20 cellular contexts compared by ENCODE assay signal in genomic region chr14:77144412-77145115, GRCh38. TPM values are rescaled to one million over a fixed set of nuclear protein-coding genes. Genes with fewer than 3 reads are reported as not detected.
A peak's percentile ranks its signal among the peaks of the same experiment; 100 is the strongest.
DNase-seq lines count a peak whose midpoint lies in the region; ATAC-seq, FAIRE-seq and TF ChIP-seq lines count a peak whose summit lies in the region.
"Had no signal": no experiment of that assay in that cellular context is flagged by ENCODE, and none has a peak within 500 bp of the region (broad histone marks: within the 10 kb centered on the region; RNA-seq: fewer than 3 reads in every experiment).

No MANE protein-coding gene starts in this region.

- no peak overlapping the region for H3K4ac ChIP-seq in neuronal stem cell (ENCODE audit: low read length)

- H3K4me2 ChIP-seq in K562 (ENCODE audit: insufficient read depth, low read length) (no peak overlapping the region), neuronal stem cell (ENCODE audit: insufficient read depth, low read length, poor library complexity, severe bottlenecking) (no peak overlapping the region)
- H3K4me2 ChIP-seq: KMS-11, PC-9 had no signal

- H3K4me3 Mint-ChIP-seq in neural crest cell: peak overlapping the region; percentile 3
- no peak overlapping the region for H3K4me3 Mint-ChIP-seq in activated naive CD4-positive, alpha-beta T cell treated with anti-CD3 and anti-CD28 coated beads, Interleukin-2, amount 10 ng/mL, durations not matched to agents 7 days and 5 days
- H3K4me3 Mint-ChIP-seq: CD8-positive, alpha-beta T cell had no signal

- peaks cover 6% of the 10 kb centered on the region; the same call in 1 of the 2 replicates for H4K20me1 ChIP-seq in K562 (replicated peaks; ENCODE audit: control insufficient read depth, insufficient read depth, low read length)

- H3K36me3 ChIP-seq in HEK293 (ENCODE audit: control insufficient read depth in 2 of 2, insufficient read depth in 1 of 2, low read length in 2 of 2): no peaks in the 10 kb centered on the region
- H3K36me3 ChIP-seq in K562 (ENCODE audit: control insufficient read depth, insufficient read depth, low read length): no peaks in the 10 kb centered on the region
- H3K36me3 ChIP-seq in neuronal stem cell (replicated peaks in 1 of 2; ENCODE audit: control insufficient read depth in 2 of 2, insufficient read depth in 2 of 2, low read length in 2 of 2): no peaks in the 10 kb centered on the region
- H3K36me3 ChIP-seq: SJCRH30 had no signal

- H3K27me3 ChIP-seq in K562 (ENCODE audit: control insufficient read depth in 2 of 2, insufficient read depth in 2 of 2, low read length in 2 of 2) (peaks cover 17 to 47% of the 10 kb centered on the region in 2 experiments), neuronal stem cell (ENCODE audit: control insufficient read depth in 3 of 3, insufficient read depth in 3 of 3, low read depth in 1 of 3, low read length in 3 of 3) (peaks cover 8 to 46% (median 42%) of the 10 kb centered on the region in 3 experiments)
- H3K27me3 ChIP-seq: SJCRH30 had no signal

- no peak overlapping the region for H3K4me3 ChIP-seq in HEK293 (ENCODE audit: low read depth, low read length)
- H3K4me3 ChIP-seq in K562: no peak overlapping the region
- no peak overlapping the region for H3K4me3 ChIP-seq in neuronal stem cell (ENCODE audit: low read length in 2 of 2)
- H3K4me3 ChIP-seq: PC-9, SJCRH30 had no signal

- TF ChIP-seq POLR2A in K562 (conservative IDR thresholded peaks at IDR 0.05): no peak

- H3K4me1 Mint-ChIP-seq in neural crest cell: peaks cover 23% of the 10 kb centered on the region
- H3K4me1 Mint-ChIP-seq in activated naive CD4-positive, alpha-beta T cell treated with anti-CD3 and anti-CD28 coated beads, Interleukin-2, amount 10 ng/mL, durations not matched to agents 7 days and 5 days: peaks cover 10% of the 10 kb centered on the region

- no peaks in the 10 kb centered on the region for H3K79me1 ChIP-seq in neuronal stem cell (ENCODE audit: low read depth, low read length)

- in situ Hi-C loops in K562 (cut with MboI): no loop called here

- H3K9me1 ChIP-seq in K562 (ENCODE audit: control insufficient read depth, insufficient read depth, low read length): no peaks in the 10 kb centered on the region

- H3K9me3 ChIP-seq in HEK293 (ENCODE audit: control insufficient read depth, insufficient read depth, low read depth, low read length) (no peaks in the 10 kb centered on the region), K562 (replicated peaks; ENCODE audit: control insufficient read depth, insufficient read depth, low read depth, low read length) (no peaks in the 10 kb centered on the region), neuronal stem cell (replicated peaks in 1 of 2; ENCODE audit: control insufficient read depth in 2 of 2, insufficient read depth in 1 of 2, low read depth in 1 of 2, low read length in 2 of 2) (no peaks in the 10 kb centered on the region)
- H3K9me3 ChIP-seq: SJCRH30 had no signal

- no peak for TF ChIP-seq EP300 in K562 (IDR thresholded peaks at IDR 0.05; ENCODE audit: low read length)

- H2AK5ac ChIP-seq in neuronal stem cell (ENCODE audit: low read depth, low read length): no peak overlapping the region

- TF ChIP-seq CTCF in HEK293 (tag by site-specific recombination; IDR thresholded peaks at IDR 0.05) (no peak), K562 (IDR thresholded peaks at IDR 0.05 in 2 of 3, conservative IDR thresholded peaks at IDR 0.05 in 1 of 3; ENCODE audit: insufficient read depth in 2 of 3, low read depth in 1 of 3, low read length in 3 of 3) (no peak), neural crest cell (conservative IDR thresholded peaks at IDR 0.05) (no peak)

- no peak overlapping the region for H2BK5ac ChIP-seq in neuronal stem cell (ENCODE audit: low read length)

- FAIRE-seq in K562 (lab: Jason Lieb, UNC): no peak

- H2BK12ac ChIP-seq in neuronal stem cell (ENCODE audit: low read length): no peak overlapping the region

- no peak overlapping the region for H3K23ac ChIP-seq in neuronal stem cell (ENCODE audit: low read depth, low read length, poor library complexity)

- no peak overlapping the region for H3K18ac ChIP-seq in neuronal stem cell (ENCODE audit: low read length)

- no peaks in the 10 kb centered on the region for H3K9me3 Mint-ChIP-seq in neural crest cell
- H3K9me3 Mint-ChIP-seq in activated naive CD4-positive, alpha-beta T cell treated with anti-CD3 and anti-CD28 coated beads, Interleukin-2, amount 10 ng/mL, durations not matched to agents 7 days and 5 days: no peaks in the 10 kb centered on the region
- H3K9me3 Mint-ChIP-seq: CD8-positive, alpha-beta T cell had no signal

- no peak overlapping the region for H4K8ac ChIP-seq in neuronal stem cell (ENCODE audit: low read depth, low read length)

- no peak overlapping the region for H3K27ac ChIP-seq in HEK293 (ENCODE audit: extremely low read depth, low read depth, low read length)
- H3K27ac ChIP-seq in K562 (ENCODE audit: extremely low read depth, low read depth, low read length): no peak overlapping the region
- H3K27ac ChIP-seq in neuronal stem cell (replicated peaks; ENCODE audit: low read length): no peak overlapping the region
- H3K27ac ChIP-seq: KMS-11, PC-9, SJCRH30 had no signal

- DNase-seq in NCI-H2107 treated with DMSO at 0.1 percent for 48 hours (lab: John Stamatoyannopoulos, UW; ENCODE audit: unreplicated experiment): peak; percentile 69
- DNase-seq in NCI-H2107 (lab: John Stamatoyannopoulos, UW): no peak
- DNase-seq in K562 (ENCODE audit: extremely low read depth in 1 of 4, low spot score in 3 of 4): no peak
- no peak for DNase-seq in neural crest cell (ENCODE audit: low read depth, low spot score)
- no peak for DNase-seq in activated naive CD4-positive, alpha-beta T cell treated with anti-CD3 and anti-CD28 coated beads, Interleukin-2, amount 10 ng/mL, durations not matched to agents 7 days and 5 days
- DNase-seq in NCI-H226: no peak
- no peak for DNase-seq in neuronal stem cell (ENCODE audit: low spot score)
- DNase-seq: CD8-positive, alpha-beta T cell; NCI-H1436 treated with DMSO at 0.1 percent for 48 hours; NCI-H2081 treated with DMSO at 0.1 percent for 48 hours; NCI-H446 treated with DMSO at 0.1 percent for 48 hours; NCI-H774; PC-9; SJCRH30; SW 1271 had no signal

- BruUV-seq in K562 (replicated peaks; lab: Mats Ljungman, UMichigan): no TSS peak

- H3K27me3 Mint-ChIP-seq in neural crest cell (ENCODE audit: low read depth): peaks cover 75% of the 10 kb centered on the region
- H3K27me3 Mint-ChIP-seq in activated naive CD4-positive, alpha-beta T cell treated with anti-CD3 and anti-CD28 coated beads, Interleukin-2, amount 10 ng/mL, durations not matched to agents 7 days and 5 days: peaks cover 87% of the 10 kb centered on the region

- H3K27ac Mint-ChIP-seq in neural crest cell (ENCODE audit: unreplicated experiment): no peak overlapping the region
- no peak overlapping the region for H3K27ac Mint-ChIP-seq in activated naive CD4-positive, alpha-beta T cell treated with anti-CD3 and anti-CD28 coated beads, Interleukin-2, amount 10 ng/mL, durations not matched to agents 7 days and 5 days
- H3K27ac Mint-ChIP-seq: CD8-positive, alpha-beta T cell had no signal

- ATAC-seq in K562: no peak
- ATAC-seq: CD8-positive, alpha-beta T cell; HCT116 had no signal

- H3K36me3 Mint-ChIP-seq in neural crest cell (ENCODE audit: low read depth): no peaks in the 10 kb centered on the region
- no peaks in the 10 kb centered on the region for H3K36me3 Mint-ChIP-seq in activated naive CD4-positive, alpha-beta T cell treated with anti-CD3 and anti-CD28 coated beads, Interleukin-2, amount 10 ng/mL, durations not matched to agents 7 days and 5 days
- H3K36me3 Mint-ChIP-seq: CD8-positive, alpha-beta T cell had no signal

- H3K4me1 ChIP-seq in HEK293 (ENCODE audit: control insufficient read depth, insufficient read depth, low read length) (no peaks in the 10 kb centered on the region; the same call in 1 of the 2 replicates), K562 (replicated peaks in 1 of 2; ENCODE audit: control insufficient read depth in 2 of 2, insufficient read depth in 2 of 2, low read length in 2 of 2) (peaks cover 0 to 20% of the 10 kb centered on the region in 2 experiments; a peak in 2 of 5 replicates), neuronal stem cell (ENCODE audit: control insufficient read depth in 2 of 2, insufficient read depth in 1 of 2, low read depth in 1 of 2, low read length in 2 of 2) (peaks cover 8 to 15% of the 10 kb centered on the region in 2 donors)

- intact Hi-C loops in K562 (cut with micrococcal nuclease): no loop called here

- H3K79me2 ChIP-seq in K562 (ENCODE audit: control insufficient read depth, insufficient read depth, low read length): no peaks in the 10 kb centered on the region

- H3K14ac ChIP-seq in neuronal stem cell (ENCODE audit: low read length): no peak overlapping the region

- WGBS in K562 (ENCODE audit: insufficient coverage, low coverage, missing lambda C conversion rate): 4% methylated on average over 4 of the region's 4 CpGs
- WGBS in neuronal stem cell (ENCODE audit: extremely low coverage in 2 of 2, insufficient read length in 2 of 2, insufficient replicate concordance in 1 of 2), 2 donors: no CpG with 5 or more reads among the region's 4 CpGs

- TF ChIP-seq RAD21 in K562 (CRISPR knock-in tag; conservative IDR thresholded peaks at IDR 0.05 in 1 of 2, IDR thresholded peaks at IDR 0.05 in 1 of 2): no peak

- H2BK120ac ChIP-seq in neuronal stem cell (ENCODE audit: low read depth, low read length): no peak overlapping the region

- H3K9ac ChIP-seq in K562 (ENCODE audit: insufficient read depth in 1 of 2, low read depth in 2 of 2, low read length in 2 of 2): no peak overlapping the region
- H3K9ac ChIP-seq in neuronal stem cell (ENCODE audit: low read depth, low read length, poor library complexity): no peak overlapping the region
- H3K9ac ChIP-seq: KMS-11 had no signal

- H2AFZ ChIP-seq in K562 (ENCODE audit: low read depth, low read length) (no peak overlapping the region), neuronal stem cell (ENCODE audit: low read length) (no peak overlapping the region)
- H2AFZ ChIP-seq: PC-9 had no signal

- POLR2A ChIA-PET in HEK293 (lab: Yijun Ruan, JAX) (no interaction called here), K562 (lab: Yijun Ruan, JAX) (interaction anchor here (0.6 kb wide), 1 partner anchor 29 kb away, joined by 3 read pairs; no protein-coding TSS in a partner anchor)

- H4K91ac ChIP-seq in neuronal stem cell (ENCODE audit: low read depth, low read length, poor library complexity): no peak overlapping the region

- H2BK15ac ChIP-seq in neuronal stem cell (ENCODE audit: low read length): no peak overlapping the region

- CTCF ChIA-PET in HEK293 (lab: Yijun Ruan, JAX) (interaction anchor here (1.2 to 2.0 kb wide), 2 partner anchors 59 to 63 kb away, joined by 3 to 5 read pairs; no protein-coding TSS in a partner anchor), K562 (lab: Yijun Ruan, JAX; ENCODE audit: low intra/inter-chr PET ratio) (no interaction called here)
- CTCF ChIA-PET in activated naive CD4-positive, alpha-beta T cell treated with anti-CD3 and anti-CD28 coated beads, Interleukin-2, amount 10 ng/mL, durations not matched to agents 7 days and 5 days (lab: Charles Lee): no interaction called here

RNA-seq across cellular contexts. Expression of gene ZDHHC22, which starts 3.0 kb away (rescaled TPM):
- total RNA-seq in K562 (2011; cell fraction: chromatin; rRNA removed; ENCODE audit: low replicate concordance): not detected in 2 replicates
- total RNA-seq in K562 (2011; cell fraction: nucleolus; rRNA removed): not detected in 2 replicates
- not detected in 2 replicates for total RNA-seq in K562 (2011; cell fraction: nucleoplasm; rRNA removed)
- total RNA-seq in K562 (2014; rRNA removed): not detected in 2 replicates
- total RNA-seq in K562 (2014; rRNA removed; fragmentation: Illumina TruSeq; extraction: Trizol): not detected in 2 replicates
- total RNA-seq in K562 (2015; rRNA removed; fragmentation: Illumina TruSeq; extraction: Trizol): not detected in 2 replicates
- total RNA-seq in K562 (2021): not detected in 2 replicates
- not detected in 2 replicates for polyA plus RNA-seq in K562 (2011; rRNA removed)
- not detected in 2 replicates for polyA plus RNA-seq in K562 (2011; cell fraction: cytosol; rRNA removed)
- polyA plus RNA-seq in K562 (2011; cell fraction: nucleus; rRNA removed): not detected in 2 replicates
- polyA plus RNA-seq in K562 (2012): not detected in 2 replicates
- polyA plus RNA-seq in K562 (2014; fragmentation: Illumina TruSeq; extraction: Trizol): not detected in 2 replicates
- polyA plus RNA-seq in K562 (2014; fragmentation: Nextera tagmentation; extraction: Ambion mirVana): not detected
- not detected in 2 replicates for polyA plus RNA-seq in K562 (2014; rRNA removed)
- polyA minus RNA-seq in K562 (2011; rRNA and poly(A)+ RNA removed): not detected in 2 replicates
- not detected in 2 replicates for polyA minus RNA-seq in K562 (2011; cell fraction: cytosol; rRNA and poly(A)+ RNA removed)
- not detected in 2 replicates for polyA minus RNA-seq in K562 (2011; cell fraction: nucleus; rRNA and poly(A)+ RNA removed)
- total RNA-seq in neural crest cell: 5.6 and 5.9 TPM in 2 replicates
- polyA plus RNA-seq in neuronal stem cell (2013, experiment 1 of 2): 0.53 TPM
- polyA plus RNA-seq in neuronal stem cell (2013, experiment 2 of 2): 0.54 TPM
- total RNA-seq: A172; CD8-positive, alpha-beta T cell; PC-9 had no signal
- polyA plus RNA-seq: BJ had no signal

RNA-seq across cellular contexts. Expression of gene TMEM63C, which starts 37.0 kb away (rescaled TPM):
- total RNA-seq in K562 (2011; cell fraction: chromatin; rRNA removed; ENCODE audit: low replicate concordance): 0.25 TPM in 1 of 2 replicates, not detected in the other
- total RNA-seq in K562 (2011; cell fraction: nucleolus; rRNA removed): not detected in 2 replicates
- total RNA-seq in K562 (2011; cell fraction: nucleoplasm; rRNA removed): not detected in 2 replicates
- total RNA-seq in K562 (2014; rRNA removed): not detected in 2 replicates
- total RNA-seq in K562 (2014; rRNA removed; fragmentation: Illumina TruSeq; extraction: Trizol): not detected in 2 replicates
- 0.57 TPM in 1 of 2 replicates, not detected in the other for total RNA-seq in K562 (2015; rRNA removed; fragmentation: Illumina TruSeq; extraction: Trizol)
- not detected in 2 replicates for total RNA-seq in K562 (2021)
- 0.07 and 0.14 TPM in 2 replicates for polyA plus RNA-seq in K562 (2011; rRNA removed)
- polyA plus RNA-seq in K562 (2011; cell fraction: cytosol; rRNA removed): not detected in 2 replicates
- polyA plus RNA-seq in K562 (2011; cell fraction: nucleus; rRNA removed): 0.08 TPM in 1 of 2 replicates, not detected in the other
- polyA plus RNA-seq in K562 (2012): 0.15 TPM in 1 of 2 replicates, not detected in the other
- polyA plus RNA-seq in K562 (2014; fragmentation: Illumina TruSeq; extraction: Trizol): not detected in 2 replicates
- polyA plus RNA-seq in K562 (2014; fragmentation: Nextera tagmentation; extraction: Ambion mirVana): not detected
- not detected in 2 replicates for polyA plus RNA-seq in K562 (2014; rRNA removed)
- polyA minus RNA-seq in K562 (2011; rRNA and poly(A)+ RNA removed): 0.03 TPM in 1 of 2 replicates, not detected in the other
- not detected in 2 replicates for polyA minus RNA-seq in K562 (2011; cell fraction: cytosol; rRNA and poly(A)+ RNA removed)
- polyA minus RNA-seq in K562 (2011; cell fraction: nucleus; rRNA and poly(A)+ RNA removed): 0.13 TPM in 1 of 2 replicates, not detected in the other
- total RNA-seq in neural crest cell: 0.59 and 0.91 TPM in 2 replicates
- polyA plus RNA-seq in neuronal stem cell (2013, experiment 1 of 2): 1.9 TPM
- 1.9 TPM for polyA plus RNA-seq in neuronal stem cell (2013, experiment 2 of 2)
- polyA plus RNA-seq: BJ had no signal

RNA-seq across cellular contexts. Expression of gene CIPC, which starts 46.5 kb away (rescaled TPM):
- 10.6 and 18.5 TPM in 2 replicates for total RNA-seq in K562 (2011; cell fraction: chromatin; rRNA removed; ENCODE audit: low replicate concordance)
- 9.2 and 11.6 TPM in 2 replicates for total RNA-seq in K562 (2011; cell fraction: nucleolus; rRNA removed)
- total RNA-seq in K562 (2011; cell fraction: nucleoplasm; rRNA removed): 15.0 and 19.5 TPM in 2 replicates
- total RNA-seq in K562 (2014; rRNA removed) (8.5 and 11.1 TPM in 2 replicates), K562 (2014; rRNA removed; fragmentation: Illumina TruSeq; extraction: Trizol) (11.5 and 12.1 TPM in 2 replicates), K562 (2015; rRNA removed; fragmentation: Illumina TruSeq; extraction: Trizol) (11.1 and 11.9 TPM in 2 replicates), K562 (2021) (10.7 and 14.4 TPM in 2 replicates), neural crest cell (28.7 and 29.8 TPM in 2 replicates)
- polyA plus RNA-seq in K562 (2011; rRNA removed) (15.3 and 16.9 TPM in 2 replicates), K562 (2014; fragmentation: Illumina TruSeq; extraction: Trizol) (9.6 and 11.4 TPM in 2 replicates), K562 (2014; fragmentation: Nextera tagmentation; extraction: Ambion mirVana) (1 to 10 TPM; 5.0 to 6.5 TPM), K562 (2014; rRNA removed) (9.0 and 10.8 TPM in 2 replicates)
- polyA plus RNA-seq in K562 (2011; cell fraction: cytosol; rRNA removed): 9.1 and 10.5 TPM in 2 replicates
- polyA plus RNA-seq in K562 (2011; cell fraction: nucleus; rRNA removed): 14.3 and 15.5 TPM in 2 replicates
- 5.6 and 8.3 TPM in 2 replicates for polyA plus RNA-seq in K562 (2012)
- 13.3 and 14.9 TPM in 2 replicates for polyA minus RNA-seq in K562 (2011; rRNA and poly(A)+ RNA removed)
- 5.8 and 11.6 TPM in 2 replicates for polyA minus RNA-seq in K562 (2011; cell fraction: cytosol; rRNA and poly(A)+ RNA removed)
- 7.7 and 8.3 TPM in 2 replicates for polyA minus RNA-seq in K562 (2011; cell fraction: nucleus; rRNA and poly(A)+ RNA removed)
- 14.2 TPM for polyA plus RNA-seq in neuronal stem cell (2013, experiment 1 of 2)
- polyA plus RNA-seq in neuronal stem cell (2013, experiment 2 of 2): 14.6 TPM
